In genomic region chr3:132029182-132029902, GRCh38 we compare ENCODE assay signal across 8 cellular contexts. TPM values are rescaled to one million over a fixed set of nuclear protein-coding genes. Genes with fewer than 3 reads are reported as not detected.
DNase-seq lines count a peak whose midpoint lies in the region; ATAC-seq, FAIRE-seq and TF ChIP-seq lines count a peak whose summit lies in the region.

No MANE protein-coding gene starts in this region.

- FAIRE-seq in frontal cortex (lab: Jason Lieb, UNC), result no peak

- H3K27ac ChIP-seq in Peyer's patch, result no peak overlapping the region

- H3K4me1 ChIP-seq in Peyer's patch, result no peaks in the 10 kb centered on the region

- TF ChIP-seq CTCF in Peyer's patch (IDR thresholded peaks at IDR 0.05) (peak in 4 of 6 experiments; percentile 50 to 67 (median 61)), omental fat pad (IDR thresholded peaks at IDR 0.05) (no peak)

- ATAC-seq in GM21786 (IDR thresholded peaks at IDR 0.05; ENCODE audit: unreplicated experiment), result peak; percentile 86
- ATAC-seq in omental fat pad (ENCODE audit: low FRiP score), result no peak

- no peaks in the 10 kb centered on the region for H3K27me3 ChIP-seq in Peyer's patch

- DNase-seq in DMS53 treated with DMSO at 0.1 percent for 48 hours (lab: John Stamatoyannopoulos, UW; ENCODE audit: unreplicated experiment), result peak; percentile 66
- peak; percentile 77 for DNase-seq in LoVo (ENCODE audit: low spot score)
- DNase-seq in Peyer's patch, result peak; percentile 35 to 83 (median 80)
- peak; percentile 7 for DNase-seq in activated T-helper 9 cell treated with anti-CD3 and anti-CD28 coated beads, Interleukin-2, amount 50 U/mL, for 16 hours (ENCODE audit: low read depth)
- DNase-seq in frontal cortex (ENCODE audit: low spot score in 2 of 2), result peak; percentile 46 to 48
- peak; percentile 79 for DNase-seq in omental fat pad (ENCODE audit: low spot score)
- peak; percentile 76 for DNase-seq in ureter (ENCODE audit: low spot score)

- H3K9me3 ChIP-seq in Peyer's patch, result no peaks in the 10 kb centered on the region

- H3K36me3 ChIP-seq in Peyer's patch, result no peaks in the 10 kb centered on the region

- H3K4me3 ChIP-seq in Peyer's patch, result no peak overlapping the region

- TF ChIP-seq POLR2A in Peyer's patch (IDR thresholded peaks at IDR 0.05), result no peak

RNA-seq across cellular contexts. Expression of gene CPNE4, which starts 5.5 kb away (rescaled TPM):
- total RNA-seq in Peyer's patch (1 to 10 TPM in 1 of 4 donors, under 1 TPM in 1, not detected in 2; 0.53 to 2.1 TPM), frontal cortex (14.7 TPM), omental fat pad (under 1 TPM in 1 of 4 donors, not detected in 3; 0.79 TPM), ureter (1.9 TPM)

Comparison
In these comparisons a context has a peak if more than half of its experiments do, and no peak if none do; other contexts are left out.
1. DNase-seq: peak in every context shown above with its lines; median percentile 80 in Peyer's patch; 79 in omental fat pad; 77 in LoVo; 76 in ureter; 66 in DMS53 treated with DMSO at 0.1 percent for 48 hours; 47 in frontal cortex; 7 in activated T-helper 9 cell treated with anti-CD3 and anti-CD28 coated beads, Interleukin-2, amount 50 U/mL, for 16 hours.
2. CTCF ChIP-seq: peak in Peyer's patch (4 of 6); none in omental fat pad (0 of 3).